16 cellular contexts compared by ENCODE assay signal in genomic region chr22:49693416-49693815, GRCh38.
"Had no signal": no experiment of that assay in that cellular context is flagged by ENCODE, and none has a peak within 500 bp of the region (broad histone marks: within the 10 kb centered on the region; RNA-seq: fewer than 3 reads in every experiment).

No MANE protein-coding gene starts in this region.

- H3K4me3 ChIP-seq: body of pancreas, esophagus muscularis mucosa, left lung, mucosa of descending colon, testis had no signal

- H3K27ac ChIP-seq: body of pancreas, esophagus muscularis mucosa, left lung, testis had no signal

- H3K9me3 ChIP-seq: body of pancreas, mucosa of descending colon, testis had no signal

- DNase-seq: activated CD4-positive, alpha-beta T cell treated with anti-CD3 and anti-CD28 coated beads, Interleukin-2, amount 50 U/mL, for 4 hours; activated naive CD8-positive, alpha-beta T cell treated with anti-CD3 and anti-CD28 coated beads for 36 hours; activated T-cell treated with anti-CD3 and anti-CD28 coated beads, Interleukin-2, amount 50 U/mL, for 48 hours; amygdala; body of pancreas; caudate nucleus; left lung; mucosa of descending colon; naive thymus-derived CD4-positive, alpha-beta T cell; posterior cingulate gyrus; retina; stimulated activated CD4-positive, alpha-beta T cell treated with anti-CD3 and anti-CD28 coated beads, Interleukin-2, amount 100 ng/mL, for 48 hours; stimulated activated naive CD4-positive, alpha-beta T cell treated with Interleukin-2 at 50 U/mL for 16 hours; testis had no signal

- H3K36me3 ChIP-seq: esophagus muscularis mucosa, left lung had no signal

- H3K27me3 ChIP-seq: body of pancreas, testis had no signal

- H3K4me1 ChIP-seq: body of pancreas, esophagus muscularis mucosa, left lung, testis had no signal

- ATAC-seq: activated CD4-positive, CD25-positive, alpha-beta regulatory T cell treated with anti-CD3 and anti-CD28 coated beads, Interleukin-2, amount 50 U/mL, for 24 hours; body of pancreas; left lung; mucosa of descending colon; naive thymus-derived CD4-positive, alpha-beta T cell had no signal
